ENCODE assay signal across 7 cellular contexts in genomic region chr11:3297834-3298233, GRCh38.
A peak's percentile ranks its signal among the peaks of the same experiment; 100 is the strongest.
DNase-seq lines count a peak whose midpoint lies in the region; ATAC-seq and TF ChIP-seq lines count a peak whose summit lies in the region.
"Not testable (repeated sequence)": the region's sequence is repeated elsewhere in the genome, so short reads cannot be mapped to it uniquely, and the experiment has no call there.

No MANE protein-coding gene starts in this region.

- H3K4me2 ChIP-seq in HCT116 (ENCODE audit: low read length); hepatocyte; trophoblast cell (ENCODE audit: low read length): not testable (repeated sequence)

- RAD21 ChIA-PET in HCT116 (lab: Charles Lee; ENCODE audit: low non-redundant PET in 1 of 2, low total read pairs in 2 of 2, uncharacterized antibody in 2 of 2, unreplicated experiment in 2 of 2) = not testable (repeated sequence)

- H3K36me3 Mint-ChIP-seq in Calu3 (ENCODE audit: insufficient read depth, unreplicated experiment); activated CD8-positive, alpha-beta T cell treated with anti-CD3 and anti-CD28 coated beads for 36 hours (ENCODE audit: low read depth): not testable (repeated sequence)

- not testable (repeated sequence) for H3K79me2 ChIP-seq in HCT116 (ENCODE audit: insufficient read depth, low read length); hepatocyte; trophoblast cell (ENCODE audit: control insufficient read depth, insufficient read depth, low read length, poor library complexity)

- H3K14ac ChIP-seq in trophoblast cell (ENCODE audit: low read length) = not testable (repeated sequence)

- not testable (repeated sequence) for H3K9me2 ChIP-seq in HCT116 (ENCODE audit: insufficient read depth); hepatocyte (replicated peaks; ENCODE audit: insufficient read depth)

- POLR2A ChIA-PET in HCT116 (lab: Charles Lee); activated CD8-positive, alpha-beta T cell treated with anti-CD3 and anti-CD28 coated beads for 36 hours (lab: Charles Lee): not testable (repeated sequence)

- DNase-seq in Calu3 (peak; percentile 0), NB4 (ENCODE audit: low read depth) (peak; percentile 7), RPMI8226 (peak; percentile 1), hepatocyte (ENCODE audit: low spot score) (peak; percentile 28), trophoblast cell (peak; percentile 3 to 6)
- DNase-seq in HCT116 (ENCODE audit: low read depth, low spot score) = not testable (repeated sequence)
- peak; percentile 0 for DNase-seq in activated CD8-positive, alpha-beta T cell treated with anti-CD3 and anti-CD28 coated beads for 36 hours

- CTCF ChIA-PET in Calu3 (lab: Charles Lee); HCT116 (lab: Charles Lee); activated CD8-positive, alpha-beta T cell treated with anti-CD3 and anti-CD28 coated beads for 36 hours (lab: Charles Lee): not testable (repeated sequence)

- intact Hi-C loops in Calu3 (cut with micrococcal nuclease; ENCODE audit: unreplicated experiment); HCT116 (cut with micrococcal nuclease); activated CD8-positive, alpha-beta T cell treated with anti-CD3 and anti-CD28 coated beads for 36 hours (cut with micrococcal nuclease): not testable (repeated sequence)

- H3K27me3 ChIP-seq in HCT116 (ENCODE audit: insufficient read depth, low read length); hepatocyte; trophoblast cell (ENCODE audit: insufficient read depth, low read length): not testable (repeated sequence)

- H4K12ac ChIP-seq in trophoblast cell (ENCODE audit: low read depth, low read length) = not testable (repeated sequence)

- H3K4me1 ChIP-seq in HCT116 (ENCODE audit: control insufficient read depth in 1 of 2, insufficient read depth in 2 of 2, low read length in 2 of 2); hepatocyte (ENCODE audit: insufficient read depth); trophoblast cell (ENCODE audit: control insufficient read depth in 1 of 2, insufficient read depth in 2 of 2, low read length in 2 of 2): not testable (repeated sequence)

- H2AK5ac ChIP-seq in trophoblast cell (ENCODE audit: low read length) = not testable (repeated sequence)

- not testable (repeated sequence) for H2AFZ ChIP-seq in HCT116 (ENCODE audit: low read depth, low read length, poor library complexity, severe bottlenecking); hepatocyte; trophoblast cell (ENCODE audit: insufficient read depth, low read length, poor library complexity)

- H3K9me3 ChIP-seq in HCT116 (ENCODE audit: control insufficient read depth in 1 of 2, insufficient read depth in 1 of 2, low read depth in 1 of 2, low read length in 2 of 2); hepatocyte (ENCODE audit: low read depth); trophoblast cell (ENCODE audit: insufficient read depth, low read depth, low read length): not testable (repeated sequence)

- not testable (repeated sequence) for H3K4me3 ChIP-seq in HCT116 (replicated peaks in 1 of 2; ENCODE audit: low read depth in 1 of 2, low read length in 2 of 2); NB4 (ENCODE audit: low read depth, low read length); hepatocyte; trophoblast cell (ENCODE audit: low read depth, low read length)

- not testable (repeated sequence) for H2BK120ac ChIP-seq in trophoblast cell (ENCODE audit: insufficient read depth, low read length, poor library complexity)

- H3K27ac ChIP-seq in HCT116 (ENCODE audit: low read depth, low read length); hepatocyte; trophoblast cell (ENCODE audit: low read depth, low read length): not testable (repeated sequence)

- H4K20me1 ChIP-seq in HCT116 (ENCODE audit: insufficient read depth); hepatocyte (ENCODE audit: insufficient read depth, poor library complexity, severe bottlenecking): not testable (repeated sequence)

- H3K4me3 Mint-ChIP-seq in Calu3 (ENCODE audit: low read depth, unreplicated experiment); activated CD8-positive, alpha-beta T cell treated with anti-CD3 and anti-CD28 coated beads for 36 hours: not testable (repeated sequence)

- not testable (repeated sequence) for H3K4ac ChIP-seq in trophoblast cell (ENCODE audit: low read depth, low read length)

- not testable (repeated sequence) for BruUV-seq in Calu3 (replicated peaks; lab: Mats Ljungman, UMichigan); HCT116 (replicated peaks; lab: Mats Ljungman, UMichigan)

- not testable (repeated sequence) for H3K27me3 Mint-ChIP-seq in Calu3 (ENCODE audit: unreplicated experiment); activated CD8-positive, alpha-beta T cell treated with anti-CD3 and anti-CD28 coated beads for 36 hours

- ATAC-seq in HCT116; activated CD8-positive, alpha-beta T cell treated with anti-CD3 and anti-CD28 coated beads for 36 hours: not testable (repeated sequence)

- not testable (repeated sequence) for H3K27ac Mint-ChIP-seq in Calu3 (ENCODE audit: unreplicated experiment); activated CD8-positive, alpha-beta T cell treated with anti-CD3 and anti-CD28 coated beads for 36 hours

- H3K23ac ChIP-seq in trophoblast cell (ENCODE audit: low read length) = not testable (repeated sequence)

- TF ChIP-seq CTCF in Calu3 (IDR thresholded peaks at IDR 0.05; ENCODE audit: unreplicated experiment); HCT116 (IDR thresholded peaks at IDR 0.05 in 2 of 3, conservative IDR thresholded peaks at IDR 0.05 in 1 of 3; ENCODE audit: borderline replicate concordance in 1 of 3, insufficient read depth in 1 of 3, low read depth in 2 of 3, low read length in 2 of 3); NB4 (IDR thresholded peaks at IDR 0.05; ENCODE audit: low read depth, low read length); activated CD8-positive, alpha-beta T cell treated with anti-CD3 and anti-CD28 coated beads for 36 hours (IDR thresholded peaks at IDR 0.05); hepatocyte (IDR thresholded peaks at IDR 0.05; ENCODE audit: poor library complexity): not testable (repeated sequence)

- not testable (repeated sequence) for H3K79me1 ChIP-seq in trophoblast cell (ENCODE audit: low read length)

- H3K9ac ChIP-seq in HCT116 (ENCODE audit: low read length); trophoblast cell (ENCODE audit: low read length): not testable (repeated sequence)

- H2BK5ac ChIP-seq in trophoblast cell (ENCODE audit: low read depth, low read length, poor library complexity) = not testable (repeated sequence)

- WGBS in hepatocyte (ENCODE audit: low lambda C conversion rate, missing lambda C conversion rate) = 48% methylated on average over 2 of the region's 5 CpGs
- no CpG with 5 or more reads among the region's 5 CpGs for WGBS in trophoblast cell (ENCODE audit: extremely low coverage, insufficient coverage, insufficient read length)

- not testable (repeated sequence) for H3K36me3 ChIP-seq in HCT116 (ENCODE audit: control insufficient read depth in 1 of 2, insufficient read depth in 2 of 2, low read length in 2 of 2); hepatocyte (replicated peaks; ENCODE audit: insufficient read depth, low read depth); trophoblast cell (ENCODE audit: control insufficient read depth in 1 of 2, insufficient read depth in 2 of 2, low read length in 2 of 2)

- not testable (repeated sequence) for TF ChIP-seq RAD21 in HCT116 (IDR thresholded peaks at IDR 0.05; ENCODE audit: low read depth)

- TF ChIP-seq POLR2A in HCT116 (IDR thresholded peaks at IDR 0.05; ENCODE audit: borderline replicate concordance, extremely low read depth, insufficient read depth, insufficient read length); NB4 (IDR thresholded peaks at IDR 0.05; ENCODE audit: extremely low read depth, insufficient read length): not testable (repeated sequence)

- H4K91ac ChIP-seq in trophoblast cell (ENCODE audit: low read depth, low read length) = not testable (repeated sequence)

- H2BK12ac ChIP-seq in trophoblast cell (ENCODE audit: low read length) = not testable (repeated sequence)

- not testable (repeated sequence) for H3K18ac ChIP-seq in trophoblast cell (ENCODE audit: low read length)

- not testable (repeated sequence) for H3K9me3 Mint-ChIP-seq in Calu3 (ENCODE audit: low read depth, unreplicated experiment); activated CD8-positive, alpha-beta T cell treated with anti-CD3 and anti-CD28 coated beads for 36 hours

- H3K4me1 Mint-ChIP-seq in Calu3 (ENCODE audit: low read depth, unreplicated experiment); activated CD8-positive, alpha-beta T cell treated with anti-CD3 and anti-CD28 coated beads for 36 hours (ENCODE audit: low read depth): not testable (repeated sequence)

- H4K8ac ChIP-seq in trophoblast cell (ENCODE audit: low read depth, low read length) = not testable (repeated sequence)

TF ChIP-seq in HCT116, 20 proteins besides CTCF, POLR2A, EP300 and RAD21:
- TF ChIP-seq FOSL1 (IDR thresholded peaks at IDR 0.05; ENCODE audit: low read depth) = peak; percentile 38; the same call in 1 of the 2 replicates
